Comparison of ENCODE assay signal across 13 cellular contexts in genomic region chr18:63182861-63183260, GRCh38.
DNase-seq lines count a peak whose midpoint lies in the region; ATAC-seq lines count a peak whose summit lies in the region.
"Had no signal": no experiment of that assay in that cellular context is flagged by ENCODE, and none has a peak within 500 bp of the region (broad histone marks: within the 10 kb centered on the region; RNA-seq: fewer than 3 reads in every experiment).

No MANE protein-coding gene starts in this region.

- peaks cover 42% of the 10 kb centered on the region for H3K4me1 Mint-ChIP-seq in central memory CD8-positive, alpha-beta T cell
- peaks cover 91% of the 10 kb centered on the region for H3K4me1 Mint-ChIP-seq in stimulated activated effector memory CD8-positive, alpha-beta T cell treated with anti-CD3 and anti-CD28 coated beads, Interleukin-12 subunit alpha, Interleukin-12 subunit beta, amount 100 ng/mL, for 72 hours
- H3K4me1 Mint-ChIP-seq in activated T-cell treated with anti-CD3 and anti-CD28 coated beads, Interleukin-2, amount 50 U/mL, for 72 hours (ENCODE audit: low read depth), result peaks cover 98% of the 10 kb centered on the region

- H3K27me3 Mint-ChIP-seq in central memory CD8-positive, alpha-beta T cell, result no peaks in the 10 kb centered on the region
- no peaks in the 10 kb centered on the region for H3K27me3 Mint-ChIP-seq in activated T-cell treated with anti-CD3 and anti-CD28 coated beads, Interleukin-2, amount 50 U/mL, for 72 hours (ENCODE audit: low read depth)

- no peak overlapping the region for H3K4me3 Mint-ChIP-seq in central memory CD8-positive, alpha-beta T cell
- peak overlapping the region; percentile 20 for H3K4me3 Mint-ChIP-seq in stimulated activated effector memory CD8-positive, alpha-beta T cell treated with anti-CD3 and anti-CD28 coated beads, Interleukin-12 subunit alpha, Interleukin-12 subunit beta, amount 100 ng/mL, for 72 hours
- peak overlapping the region in 1 of 2 donors; percentile 15 for H3K4me3 Mint-ChIP-seq in activated T-cell treated with anti-CD3 and anti-CD28 coated beads, Interleukin-2, amount 50 U/mL, for 72 hours

- ATAC-seq in HG03354 (IDR thresholded peaks at IDR 0.05; ENCODE audit: poor library complexity, severe bottlenecking, unreplicated experiment) (peak; percentile 26), GM21723 (IDR thresholded peaks at IDR 0.05; ENCODE audit: unreplicated experiment) (no peak)
- no peak for ATAC-seq in central memory CD8-positive, alpha-beta T cell (replicated peaks; ENCODE audit: extremely low read depth, poor library complexity, severe bottlenecking)
- no peak for ATAC-seq in stimulated activated effector memory CD8-positive, alpha-beta T cell treated with anti-CD3 and anti-CD28 coated beads, Interleukin-12 subunit alpha, Interleukin-12 subunit beta, amount 100 ng/mL, for 72 hours
- ATAC-seq in activated T-cell treated with anti-CD3 and anti-CD28 coated beads, Interleukin-2, amount 50 U/mL, for 72 hours (replicated peaks in 1 of 2), result no peak
- ATAC-seq: left lobe of liver had no signal

- H3K9me3 Mint-ChIP-seq in central memory CD8-positive, alpha-beta T cell, result no peaks in the 10 kb centered on the region
- no peaks in the 10 kb centered on the region for H3K9me3 Mint-ChIP-seq in stimulated activated effector memory CD8-positive, alpha-beta T cell treated with anti-CD3 and anti-CD28 coated beads, Interleukin-12 subunit alpha, Interleukin-12 subunit beta, amount 100 ng/mL, for 72 hours
- no peaks in the 10 kb centered on the region for H3K9me3 Mint-ChIP-seq in activated T-cell treated with anti-CD3 and anti-CD28 coated beads, Interleukin-2, amount 50 U/mL, for 72 hours

- DNase-seq in NCI-H146 (lab: John Stamatoyannopoulos, UW) (peak; percentile 20), NCI-H146 treated with DMSO at 0.1 percent for 48 hours (lab: John Stamatoyannopoulos, UW; ENCODE audit: unreplicated experiment) (no peak), NOMO-1 treated with dmso at 0.1 percent for 144 hours (lab: John Stamatoyannopoulos, UW; ENCODE audit: unreplicated experiment) (no peak)
- no peak for DNase-seq in central memory CD8-positive, alpha-beta T cell (ENCODE audit: low spot score in 2 of 2)
- DNase-seq in stimulated activated effector memory CD8-positive, alpha-beta T cell treated with anti-CD3 and anti-CD28 coated beads, Interleukin-12 subunit alpha, Interleukin-12 subunit beta, amount 100 ng/mL, for 72 hours (ENCODE audit: low spot score in 2 of 2), result no peak
- DNase-seq in activated T-cell treated with anti-CD3 and anti-CD28 coated beads, Interleukin-2, amount 50 U/mL, for 72 hours, result no peak
- DNase-seq: GOT3, NCI-H1436 treated with DMSO at 0.1 percent for 48 hours, NCI-H82, SHP77 had no signal

- peak overlapping the region; percentile 44 for H3K27ac Mint-ChIP-seq in central memory CD8-positive, alpha-beta T cell (ENCODE audit: low read depth)
- H3K27ac Mint-ChIP-seq in stimulated activated effector memory CD8-positive, alpha-beta T cell treated with anti-CD3 and anti-CD28 coated beads, Interleukin-12 subunit alpha, Interleukin-12 subunit beta, amount 100 ng/mL, for 72 hours, result peak overlapping the region; percentile 71
- no peak overlapping the region for H3K27ac Mint-ChIP-seq in activated T-cell treated with anti-CD3 and anti-CD28 coated beads, Interleukin-2, amount 50 U/mL, for 72 hours

- H3K36me3 Mint-ChIP-seq in central memory CD8-positive, alpha-beta T cell (ENCODE audit: insufficient read depth), result no peaks in the 10 kb centered on the region
- H3K36me3 Mint-ChIP-seq in stimulated activated effector memory CD8-positive, alpha-beta T cell treated with anti-CD3 and anti-CD28 coated beads, Interleukin-12 subunit alpha, Interleukin-12 subunit beta, amount 100 ng/mL, for 72 hours, result peaks cover 70% of the 10 kb centered on the region
- peaks cover 10 to 17% of the 10 kb centered on the region in 2 donors for H3K36me3 Mint-ChIP-seq in activated T-cell treated with anti-CD3 and anti-CD28 coated beads, Interleukin-2, amount 50 U/mL, for 72 hours (ENCODE audit: insufficient read depth in 2 of 2)
